Comparison of ENCODE assay signal across 2 cellular contexts in the genomic region with DNA sequence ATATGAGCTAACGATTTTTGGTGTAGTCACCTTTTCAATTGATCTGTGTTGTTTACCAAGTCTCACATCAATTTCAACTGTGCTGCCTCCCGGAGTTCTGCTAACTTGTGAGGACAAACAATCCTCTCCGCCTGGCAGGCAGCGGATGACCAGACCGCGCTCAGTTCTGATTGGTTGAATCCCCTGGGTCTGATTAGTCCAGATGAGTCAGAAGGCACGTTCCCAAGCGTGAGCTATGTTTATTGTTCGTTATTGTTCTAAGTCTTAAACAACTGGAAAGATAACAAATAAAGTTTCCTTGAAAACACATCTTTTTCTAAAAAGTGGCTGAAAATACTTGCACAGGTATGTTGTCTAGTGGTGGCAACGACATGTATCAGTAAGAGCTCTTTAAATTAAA.
TF ChIP-seq lines count a peak whose summit lies in the region.

No MANE protein-coding gene starts in this region.

TF ChIP-seq in SK-N-SH treated with all-trans-retinoic acid at 6 μM for 48 hours, 23 proteins besides CTCF, POLR2A, EP300 and RAD21 (continued from another document):
- TF ChIP-seq, protein P1, sequence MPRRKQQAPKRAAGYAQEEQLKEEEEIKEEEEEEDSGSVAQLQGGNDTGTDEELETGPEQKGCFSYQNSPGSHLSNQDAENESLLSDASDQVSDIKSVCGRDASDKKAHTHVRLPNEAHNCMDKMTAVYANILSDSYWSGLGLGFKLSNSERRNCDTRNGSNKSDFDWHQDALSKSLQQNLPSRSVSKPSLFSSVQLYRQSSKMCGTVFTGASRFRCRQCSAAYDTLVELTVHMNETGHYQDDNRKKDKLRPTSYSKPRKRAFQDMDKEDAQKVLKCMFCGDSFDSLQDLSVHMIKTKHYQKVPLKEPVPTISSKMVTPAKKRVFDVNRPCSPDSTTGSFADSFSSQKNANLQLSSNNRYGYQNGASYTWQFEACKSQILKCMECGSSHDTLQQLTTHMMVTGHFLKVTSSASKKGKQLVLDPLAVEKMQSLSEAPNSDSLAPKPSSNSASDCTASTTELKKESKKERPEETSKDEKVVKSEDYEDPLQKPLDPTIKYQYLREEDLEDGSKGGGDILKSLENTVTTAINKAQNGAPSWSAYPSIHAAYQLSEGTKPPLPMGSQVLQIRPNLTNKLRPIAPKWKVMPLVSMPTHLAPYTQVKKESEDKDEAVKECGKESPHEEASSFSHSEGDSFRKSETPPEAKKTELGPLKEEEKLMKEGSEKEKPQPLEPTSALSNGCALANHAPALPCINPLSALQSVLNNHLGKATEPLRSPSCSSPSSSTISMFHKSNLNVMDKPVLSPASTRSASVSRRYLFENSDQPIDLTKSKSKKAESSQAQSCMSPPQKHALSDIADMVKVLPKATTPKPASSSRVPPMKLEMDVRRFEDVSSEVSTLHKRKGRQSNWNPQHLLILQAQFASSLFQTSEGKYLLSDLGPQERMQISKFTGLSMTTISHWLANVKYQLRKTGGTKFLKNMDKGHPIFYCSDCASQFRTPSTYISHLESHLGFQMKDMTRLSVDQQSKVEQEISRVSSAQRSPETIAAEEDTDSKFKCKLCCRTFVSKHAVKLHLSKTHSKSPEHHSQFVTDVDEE (CRISPR knock-in tag; IDR thresholded peaks at IDR 0.05): no peak
- no peak for TF ChIP-seq ZC3H10 (CRISPR knock-in tag; IDR thresholded peaks at IDR 0.05)
- TF ChIP-seq BACH2 (CRISPR knock-in tag; IDR thresholded peaks at IDR 0.05; ENCODE audit: borderline replicate concordance): no peak

TF ChIP-seq in SK-N-SH, 30 proteins besides CTCF, POLR2A, EP300 and RAD21 (continued from another document):
- TF ChIP-seq, protein P2, sequence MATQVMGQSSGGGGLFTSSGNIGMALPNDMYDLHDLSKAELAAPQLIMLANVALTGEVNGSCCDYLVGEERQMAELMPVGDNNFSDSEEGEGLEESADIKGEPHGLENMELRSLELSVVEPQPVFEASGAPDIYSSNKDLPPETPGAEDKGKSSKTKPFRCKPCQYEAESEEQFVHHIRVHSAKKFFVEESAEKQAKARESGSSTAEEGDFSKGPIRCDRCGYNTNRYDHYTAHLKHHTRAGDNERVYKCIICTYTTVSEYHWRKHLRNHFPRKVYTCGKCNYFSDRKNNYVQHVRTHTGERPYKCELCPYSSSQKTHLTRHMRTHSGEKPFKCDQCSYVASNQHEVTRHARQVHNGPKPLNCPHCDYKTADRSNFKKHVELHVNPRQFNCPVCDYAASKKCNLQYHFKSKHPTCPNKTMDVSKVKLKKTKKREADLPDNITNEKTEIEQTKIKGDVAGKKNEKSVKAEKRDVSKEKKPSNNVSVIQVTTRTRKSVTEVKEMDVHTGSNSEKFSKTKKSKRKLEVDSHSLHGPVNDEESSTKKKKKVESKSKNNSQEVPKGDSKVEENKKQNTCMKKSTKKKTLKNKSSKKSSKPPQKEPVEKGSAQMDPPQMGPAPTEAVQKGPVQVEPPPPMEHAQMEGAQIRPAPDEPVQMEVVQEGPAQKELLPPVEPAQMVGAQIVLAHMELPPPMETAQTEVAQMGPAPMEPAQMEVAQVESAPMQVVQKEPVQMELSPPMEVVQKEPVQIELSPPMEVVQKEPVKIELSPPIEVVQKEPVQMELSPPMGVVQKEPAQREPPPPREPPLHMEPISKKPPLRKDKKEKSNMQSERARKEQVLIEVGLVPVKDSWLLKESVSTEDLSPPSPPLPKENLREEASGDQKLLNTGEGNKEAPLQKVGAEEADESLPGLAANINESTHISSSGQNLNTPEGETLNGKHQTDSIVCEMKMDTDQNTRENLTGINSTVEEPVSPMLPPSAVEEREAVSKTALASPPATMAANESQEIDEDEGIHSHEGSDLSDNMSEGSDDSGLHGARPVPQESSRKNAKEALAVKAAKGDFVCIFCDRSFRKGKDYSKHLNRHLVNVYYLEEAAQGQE (IDR thresholded peaks at IDR 0.05; ENCODE audit: low read depth, low read length): no peak
- TF ChIP-seq, protein P3, sequence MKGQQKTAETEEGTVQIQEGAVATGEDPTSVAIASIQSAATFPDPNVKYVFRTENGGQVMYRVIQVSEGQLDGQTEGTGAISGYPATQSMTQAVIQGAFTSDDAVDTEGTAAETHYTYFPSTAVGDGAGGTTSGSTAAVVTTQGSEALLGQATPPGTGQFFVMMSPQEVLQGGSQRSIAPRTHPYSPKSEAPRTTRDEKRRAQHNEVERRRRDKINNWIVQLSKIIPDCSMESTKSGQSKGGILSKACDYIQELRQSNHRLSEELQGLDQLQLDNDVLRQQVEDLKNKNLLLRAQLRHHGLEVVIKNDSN (IDR thresholded peaks at IDR 0.05; ENCODE audit: borderline replicate concordance, low read depth): no peak
- no peak for TF ChIP-seq ELF1 (IDR thresholded peaks at IDR 0.05)
- no peak for TF ChIP-seq FOXM1 (IDR thresholded peaks at IDR 0.05; ENCODE audit: low read depth)
- no peak for TF ChIP-seq MEF2A (IDR thresholded peaks at IDR 0.05; ENCODE audit: borderline replicate concordance, low read depth)
- no peak for TF ChIP-seq SMC3 (IDR thresholded peaks at IDR 0.05; ENCODE audit: low read depth, low read length)
- TF ChIP-seq JUND (IDR thresholded peaks at IDR 0.05): no peak
